ENCODE assay signal across 1 cellular context in genomic region chr13:93298741-93299140, GRCh38.
TF ChIP-seq lines count a peak whose summit lies in the region.

No MANE protein-coding gene starts in this region.

TF ChIP-seq in GM23338, 12 proteins besides CTCF, POLR2A, EP300 and RAD21 (continued from another document):
- no peak for TF ChIP-seq ZNF462 (CRISPR knock-in tag; IDR thresholded peaks at IDR 0.05)
- TF ChIP-seq JUNB (IDR thresholded peaks at IDR 0.05; ENCODE audit: unreplicated experiment) = no peak
- TF ChIP-seq CREB1 (CRISPR knock-in tag; IDR thresholded peaks at IDR 0.05; ENCODE audit: low read depth) = no peak
